Comparison of ENCODE assay signal across 14 cellular contexts in the genomic region with DNA sequence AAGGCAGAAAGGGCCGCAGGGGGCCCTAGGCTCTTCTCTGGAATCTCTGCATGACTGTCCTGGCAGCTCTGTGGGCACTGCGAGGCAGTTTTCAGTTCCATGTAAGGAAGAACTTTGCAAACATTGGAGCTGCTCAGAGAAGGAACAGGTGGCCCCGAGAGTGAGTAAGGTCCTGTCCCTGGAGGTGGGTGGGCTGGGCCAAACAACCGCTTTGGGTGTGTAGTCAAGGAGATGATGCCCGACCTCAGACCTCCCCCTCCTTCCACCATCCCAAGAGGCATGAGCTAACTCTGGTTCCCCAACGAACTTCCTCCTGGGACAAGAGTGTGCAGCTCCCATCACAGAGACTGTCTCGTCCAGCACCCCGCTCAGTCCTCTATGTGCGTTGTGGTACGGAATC. TPM values are rescaled to one million over a fixed set of nuclear protein-coding genes. Genes with fewer than 3 reads are reported as not detected.
DNase-seq lines count a peak whose midpoint lies in the region; ATAC-seq, FAIRE-seq and TF ChIP-seq lines count a peak whose summit lies in the region.
"Had no signal": no experiment of that assay in that cellular context is flagged by ENCODE, and none has a peak within 500 bp of the region (broad histone marks: within the 10 kb centered on the region; RNA-seq: fewer than 3 reads in every experiment).

No MANE protein-coding gene starts in this region.

- H3K79me2 ChIP-seq in mammary epithelial cell (ENCODE audit: insufficient read depth, low read length) (no peaks in the 10 kb centered on the region), astrocyte (ENCODE audit: insufficient read depth, low read length) (no peaks in the 10 kb centered on the region)

- H3K4me1 ChIP-seq in mammary epithelial cell (ENCODE audit: insufficient read depth, low read length): peaks cover 10% of the 10 kb centered on the region
- H3K4me1 ChIP-seq in breast epithelium: no peaks in the 10 kb centered on the region
- peaks cover 46% of the 10 kb centered on the region for H3K4me1 ChIP-seq in astrocyte (ENCODE audit: insufficient read depth, low read length)
- H3K4me1 ChIP-seq in lower lobe of right lung: peaks cover 16% of the 10 kb centered on the region
- peaks cover 0 to 17% (median 11%) of the 10 kb centered on the region in 4 donors for H3K4me1 ChIP-seq in upper lobe of left lung
- H3K4me1 ChIP-seq in effector memory CD4-positive, alpha-beta T cell (ENCODE audit: control insufficient read depth, insufficient read depth, low read length, poor library complexity, severe bottlenecking): no peaks in the 10 kb centered on the region

- H3K36me3 Mint-ChIP-seq in astrocyte (ENCODE audit: low read depth, unreplicated experiment): no peaks in the 10 kb centered on the region
- H3K36me3 Mint-ChIP-seq: mesothelial cell of epicardium had no signal

- H4K20me1 ChIP-seq in mammary epithelial cell (ENCODE audit: insufficient read depth, low read length) (no peaks in the 10 kb centered on the region), astrocyte (ENCODE audit: insufficient read depth, low read length) (no peaks in the 10 kb centered on the region)

- no peak overlapping the region for H3K4me2 ChIP-seq in mammary epithelial cell (ENCODE audit: insufficient read depth, low read depth, low read length)
- peak overlapping the region; percentile 71 for H3K4me2 ChIP-seq in astrocyte (ENCODE audit: low read length)
- H3K4me2 ChIP-seq: PC-9 had no signal

- no peaks in the 10 kb centered on the region for H3K36me3 ChIP-seq in mammary epithelial cell (ENCODE audit: insufficient read depth, low read length)
- no peaks in the 10 kb centered on the region for H3K36me3 ChIP-seq in breast epithelium
- no peaks in the 10 kb centered on the region for H3K36me3 ChIP-seq in astrocyte (ENCODE audit: insufficient read depth, low read length)
- peaks cover 6% of the 10 kb centered on the region for H3K36me3 ChIP-seq in lower lobe of right lung
- no peaks in the 10 kb centered on the region for H3K36me3 ChIP-seq in upper lobe of left lung
- H3K36me3 ChIP-seq in effector memory CD4-positive, alpha-beta T cell (ENCODE audit: control insufficient read depth, insufficient read depth, low read length): no peaks in the 10 kb centered on the region
- H3K36me3 ChIP-seq: adrenal gland had no signal

- H3K27ac ChIP-seq in mammary epithelial cell (ENCODE audit: insufficient read depth, low read depth, low read length) (no peak overlapping the region), breast epithelium (peak overlapping the region in 1 of 2 donors; percentile 19), astrocyte (ENCODE audit: low read depth, low read length) (peak overlapping the region; percentile 61), lower lobe of right lung (no peak overlapping the region), upper lobe of left lung (peak overlapping the region in 3 of 4 donors; percentile 2 to 65 (median 10))
- H3K27ac ChIP-seq in effector memory CD4-positive, alpha-beta T cell (ENCODE audit: insufficient read depth, low read length, poor library complexity, severe bottlenecking): no peak overlapping the region
- H3K27ac ChIP-seq: PC-9 had no signal

- ATAC-seq in lower lobe of right lung: peak; percentile 75 to 77
- ATAC-seq in upper lobe of left lung (ENCODE audit: low FRiP score in 2 of 2): peak; percentile 64 to 66

- no peak for TF ChIP-seq EP300 in upper lobe of left lung (IDR thresholded peaks at IDR 0.05)

- TF ChIP-seq CTCF in mammary epithelial cell (conservative IDR thresholded peaks at IDR 0.05 in 1 of 2, IDR thresholded peaks at IDR 0.05 in 1 of 2; ENCODE audit: extremely low read depth in 1 of 2, insufficient read depth in 1 of 2, low read depth in 1 of 2, low read length in 2 of 2) (no peak), breast epithelium (IDR thresholded peaks at IDR 0.05) (no peak), astrocyte (IDR thresholded peaks at IDR 0.05; ENCODE audit: insufficient read depth, low read depth, low read length) (no peak), lower lobe of right lung (IDR thresholded peaks at IDR 0.05) (no peak), upper lobe of left lung (IDR thresholded peaks at IDR 0.05) (no peak)

- H3K27ac Mint-ChIP-seq in astrocyte (ENCODE audit: unreplicated experiment): peak overlapping the region; percentile 69
- H3K27ac Mint-ChIP-seq: mesothelial cell of epicardium, progenitor cell of endocrine pancreas had no signal

- peaks cover 2% of the 10 kb centered on the region for H3K27me3 Mint-ChIP-seq in astrocyte (ENCODE audit: low read depth, unreplicated experiment)

- H3K27me3 ChIP-seq in mammary epithelial cell (ENCODE audit: insufficient read depth, low read length) (no peaks in the 10 kb centered on the region), breast epithelium (no peaks in the 10 kb centered on the region), astrocyte (ENCODE audit: insufficient read depth, low read length) (no peaks in the 10 kb centered on the region), lower lobe of right lung (ENCODE audit: low read depth) (no peaks in the 10 kb centered on the region), upper lobe of left lung (no peaks in the 10 kb centered on the region)
- H3K27me3 ChIP-seq in effector memory CD4-positive, alpha-beta T cell (replicated peaks; ENCODE audit: control insufficient read depth, insufficient read depth, low read length, poor library complexity, severe bottlenecking): no peaks in the 10 kb centered on the region
- H3K27me3 ChIP-seq: adrenal gland had no signal

- H3K4me3 Mint-ChIP-seq in astrocyte (ENCODE audit: unreplicated experiment): no peak overlapping the region
- H3K4me3 Mint-ChIP-seq: mesothelial cell of epicardium had no signal

- no TSS peak for BruUV-seq in mammary epithelial cell (replicated peaks; lab: Mats Ljungman, UMichigan)

- H3K9ac ChIP-seq in mammary epithelial cell (ENCODE audit: insufficient read depth, low read length) (no peak overlapping the region), astrocyte (ENCODE audit: low read length) (peak overlapping the region; percentile 46)

- dilution Hi-C loops in mammary epithelial cell (cut with HindIII; ENCODE audit: low sequenced_read_pairs): no loop called here

- in situ Hi-C loops in mammary epithelial cell (cut with MboI; ENCODE audit: low sequenced_read_pairs in 2 of 2): no loop called here

- peak; percentile 49 for FAIRE-seq in astrocyte (lab: Jason Lieb, UNC)
- FAIRE-seq: TTC549 had no signal

- H3K4me3 ChIP-seq in mammary epithelial cell (replicated peaks in 1 of 3; ENCODE audit: insufficient read depth in 1 of 3, low read depth in 2 of 3, low read length in 3 of 3) (no peak overlapping the region), breast epithelium (no peak overlapping the region), astrocyte (ENCODE audit: insufficient read depth, low read depth, low read length) (no peak overlapping the region), lower lobe of right lung (no peak overlapping the region), upper lobe of left lung (no peak overlapping the region)
- no peak overlapping the region for H3K4me3 ChIP-seq in effector memory CD4-positive, alpha-beta T cell (ENCODE audit: insufficient read depth, low read depth, low read length, poor library complexity, severe bottlenecking)
- H3K4me3 ChIP-seq: adrenal gland, PC-9 had no signal

- H3K9me3 ChIP-seq in mammary epithelial cell (replicated peaks; ENCODE audit: insufficient read depth, low read length) (no peaks in the 10 kb centered on the region), breast epithelium (no peaks in the 10 kb centered on the region), astrocyte (ENCODE audit: insufficient read depth, low read depth, low read length) (no peaks in the 10 kb centered on the region), lower lobe of right lung (no peaks in the 10 kb centered on the region), upper lobe of left lung (no peaks in the 10 kb centered on the region)
- no peaks in the 10 kb centered on the region for H3K9me3 ChIP-seq in effector memory CD4-positive, alpha-beta T cell (ENCODE audit: control insufficient read depth, low read length)
- H3K9me3 ChIP-seq: adrenal gland had no signal

- DNase-seq in mammary epithelial cell: no peak
- no peak for DNase-seq in breast epithelium (ENCODE audit: low spot score in 2 of 2)
- DNase-seq in astrocyte (ENCODE audit: low read depth): peak; percentile 37
- peak; percentile 67 for DNase-seq in lower lobe of right lung
- DNase-seq in upper lobe of left lung: peak in 1 of 2 donors; percentile 57
- DNase-seq in effector memory CD4-positive, alpha-beta T cell: no peak
- DNase-seq in cerebellar cortex (ENCODE audit: low spot score): no peak
- DNase-seq in NCI-H446 (lab: John Stamatoyannopoulos, UW): no peak

- H3K9me3 Mint-ChIP-seq in astrocyte (ENCODE audit: unreplicated experiment): no peaks in the 10 kb centered on the region
- H3K9me3 Mint-ChIP-seq: mesothelial cell of epicardium had no signal

- peak overlapping the region; percentile 20 for H2AFZ ChIP-seq in mammary epithelial cell (ENCODE audit: low read depth, low read length)
- H2AFZ ChIP-seq in astrocyte (ENCODE audit: low read depth, low read length): peak overlapping the region; percentile 31
- H2AFZ ChIP-seq: PC-9 had no signal

- H3K4me1 Mint-ChIP-seq in astrocyte (ENCODE audit: low read depth, unreplicated experiment): peaks cover 50% of the 10 kb centered on the region

- CTCF ChIA-PET in mammary epithelial cell (lab: Charles Lee; ENCODE audit: low non-redundant PET): interaction anchor here (0.6 kb wide), 1 partner anchor 20 kb away, joined by 4 read pairs; no protein-coding TSS in a partner anchor

- TF ChIP-seq POLR2A in breast epithelium (IDR thresholded peaks at IDR 0.05) (no peak), upper lobe of left lung (IDR thresholded peaks at IDR 0.05) (no peak)

- WGBS in mammary epithelial cell (ENCODE audit: low coverage, missing lambda C conversion rate): 39% methylated on average over 10 of the region's 10 CpGs
- WGBS in upper lobe of left lung, 2 donors: 66 to 75% methylated on average over 10 of the region's 10 CpGs

- intact Hi-C loops in mammary epithelial cell (cut with micrococcal nuclease): no loop called here
- intact Hi-C loops in breast epithelium (cut with DNase I; ENCODE audit: low total_unique reads): no loop called here
- intact Hi-C loops in lower lobe of right lung (cut with DNase I): no loop called here

RNA-seq across cellular contexts. Expression of gene CSF1R, which starts 20.5 kb away (rescaled TPM):
- total RNA-seq in mammary epithelial cell: 1 to 10 TPM in 1 of 2 donors, not detected in 1; 1.3 TPM
- polyA plus RNA-seq in mammary epithelial cell: 1.5 TPM
- polyA minus RNA-seq in mammary epithelial cell: 5.0 TPM
- 10 to 100 TPM; 11.5 to 79.0 (median 24.1) TPM for total RNA-seq in breast epithelium
- total RNA-seq in astrocyte: 1.4 and 1.6 TPM in 2 replicates
- total RNA-seq in lower lobe of right lung: 78.2 TPM
- 100 to 1,000 TPM in 1 of 6 donors, 10 to 100 TPM in 5; 13.9 to 101 (median 57.9) TPM for total RNA-seq in upper lobe of left lung
- total RNA-seq: A673, progenitor cell of endocrine pancreas had no signal

Comparison
In these comparisons a context has a peak if more than half of its experiments do, and no peak if none do; other contexts are left out.
1. DNase-seq: peak in astrocyte (single experiment) and lower lobe of right lung (single experiment); none in mammary epithelial cell (single experiment), breast epithelium (0 of 2), effector memory CD4-positive, alpha-beta T cell (0 of 3), cerebellar cortex (single experiment) and NCI-H446 (0 of 2).
2. H3K27ac ChIP-seq: peak in astrocyte (single experiment) and upper lobe of left lung (3 of 4); none in mammary epithelial cell (single experiment), lower lobe of right lung (single experiment) and effector memory CD4-positive, alpha-beta T cell (single experiment).